8 cellular contexts compared by ENCODE assay signal in genomic region chr2:215931256-215931903, GRCh38.
DNase-seq lines count a peak whose midpoint lies in the region; ATAC-seq and TF ChIP-seq lines count a peak whose summit lies in the region.

No MANE protein-coding gene starts in this region.

- H3K9me2 ChIP-seq in OCI-LY1 (ENCODE audit: low read depth, low read length) (no peaks in the 10 kb centered on the region), neural cell (ENCODE audit: insufficient read depth, low read length) (no peaks in the 10 kb centered on the region)

- peak; percentile 95 for TF ChIP-seq RAD21 in neural cell (conservative IDR thresholded peaks at IDR 0.05)

- H3K9me3 Mint-ChIP-seq in type B pancreatic cell = peaks cover 10% of the 10 kb centered on the region

- H4K20me1 ChIP-seq in OCI-LY1 (ENCODE audit: insufficient read depth, low read length) = no peaks in the 10 kb centered on the region
- no peaks in the 10 kb centered on the region for H4K20me1 ChIP-seq in neural cell (ENCODE audit: insufficient read depth)

- no peaks in the 10 kb centered on the region for H3K4me1 ChIP-seq in OCI-LY1 (ENCODE audit: insufficient read depth, low read length, severe bottlenecking)

- TF ChIP-seq EP300 in neural cell (conservative IDR thresholded peaks at IDR 0.05; ENCODE audit: poor library complexity, severe bottlenecking) = no peak

- peak overlapping the region; percentile 87 for H3K27ac Mint-ChIP-seq in type B pancreatic cell

- H3F3A ChIP-seq in OCI-LY1 (ENCODE audit: insufficient read depth, low read length) (no peaks in the 10 kb centered on the region), neural cell (ENCODE audit: insufficient read depth, low read length, poor library complexity, severe bottlenecking) (no peaks in the 10 kb centered on the region)

- H3K36me3 ChIP-seq in OCI-LY1 (ENCODE audit: insufficient read depth, low read length) = no peaks in the 10 kb centered on the region
- H3K36me3 ChIP-seq in neural cell (ENCODE audit: insufficient read depth, low read length) = no peaks in the 10 kb centered on the region

- ATAC-seq in GM21367 (IDR thresholded peaks at IDR 0.05; ENCODE audit: unreplicated experiment) = peak; percentile 83

- TF ChIP-seq CTCF in OCI-LY1 (IDR thresholded peaks at IDR 0.05; ENCODE audit: low read length) = peak; percentile 93
- peak; percentile 96 for TF ChIP-seq CTCF in neural cell (IDR thresholded peaks at IDR 0.05; ENCODE audit: poor library complexity, severe bottlenecking)
- peak; percentile 98 for TF ChIP-seq CTCF in type B pancreatic cell (conservative IDR thresholded peaks at IDR 0.05)

- no peaks in the 10 kb centered on the region for H3K9me3 ChIP-seq in OCI-LY1 (ENCODE audit: low read length)
- H3K9me3 ChIP-seq in neural cell (ENCODE audit: low read length) = no peaks in the 10 kb centered on the region

- no peak overlapping the region for H3K9ac ChIP-seq in OCI-LY1 (ENCODE audit: low read length)
- H3K9ac ChIP-seq in neural cell (ENCODE audit: low read length) = no peak overlapping the region

- H3K4me2 ChIP-seq in OCI-LY1 (ENCODE audit: low read length) (no peak overlapping the region), neural cell (ENCODE audit: low read length) (no peak overlapping the region)

- DNase-seq in DMS153 (lab: John Stamatoyannopoulos, UW) = peak; percentile 50
- peak; percentile 80 for DNase-seq in HS-5 (ENCODE audit: low read depth)
- peak; percentile 23 for DNase-seq in activated T-cell treated with anti-CD3 and anti-CD28 coated beads for 1 hour (ENCODE audit: low read depth)
- DNase-seq in fibroblast of gingiva (ENCODE audit: low read depth) = peak; percentile 65
- peak; percentile 73 for DNase-seq in type B pancreatic cell (ENCODE audit: extremely low spot score, unreplicated experiment)

- H3K27me3 ChIP-seq in OCI-LY1 (ENCODE audit: insufficient read depth, low read length) (no peaks in the 10 kb centered on the region), neural cell (ENCODE audit: insufficient read depth, low read depth, low read length) (no peaks in the 10 kb centered on the region)

- H2AFZ ChIP-seq in OCI-LY1 (ENCODE audit: low read length) (no peak overlapping the region), neural cell (ENCODE audit: low read depth, low read length) (no peak overlapping the region)

- H3K79me2 ChIP-seq in OCI-LY1 (ENCODE audit: insufficient read depth, low read length) (no peaks in the 10 kb centered on the region), neural cell (replicated peaks; ENCODE audit: insufficient read depth, low read length) (no peaks in the 10 kb centered on the region)

- H3K27me3 Mint-ChIP-seq in type B pancreatic cell = no peaks in the 10 kb centered on the region

- H3K27ac ChIP-seq in OCI-LY1 (ENCODE audit: low read depth, low read length, poor library complexity, severe bottlenecking) (no peak overlapping the region), neural cell (ENCODE audit: low read length) (no peak overlapping the region)

- H3K4me3 ChIP-seq in OCI-LY1 (ENCODE audit: low read depth, low read length, poor library complexity, severe bottlenecking) = no peak overlapping the region
- no peak overlapping the region for H3K4me3 ChIP-seq in neural cell (ENCODE audit: low read length)

- H3K36me3 Mint-ChIP-seq in type B pancreatic cell = no peaks in the 10 kb centered on the region

- peaks cover 22% of the 10 kb centered on the region for H3K4me1 Mint-ChIP-seq in type B pancreatic cell (ENCODE audit: unreplicated experiment)

- peak overlapping the region; percentile 13 for H3K4me3 Mint-ChIP-seq in type B pancreatic cell

TF ChIP-seq in neural cell, 6 proteins besides CTCF, POLR2A, EP300 and RAD21:
- TF ChIP-seq MXI1 (conservative IDR thresholded peaks at IDR 0.05; ENCODE audit: poor library complexity, severe bottlenecking) = no peak
- peak; percentile 91 for TF ChIP-seq SMC3 (conservative IDR thresholded peaks at IDR 0.05; ENCODE audit: poor library complexity)
- no peak for TF ChIP-seq POLR2AphosphoS5 (IDR thresholded peaks at IDR 0.05)

Comparison
In these comparisons a context has a peak if more than half of its experiments do, and no peak if none do; other contexts are left out.
1. DNase-seq: peak in every context shown above with its lines; median percentile 80 in HS-5; 73 in type B pancreatic cell; 65 in fibroblast of gingiva; 50 in DMS153; 23 in activated T-cell treated with anti-CD3 and anti-CD28 coated beads for 1 hour.